9 cellular contexts compared by ENCODE assay signal in genomic region chr7:75971961-75972763, GRCh38. TPM values are rescaled to one million over a fixed set of nuclear protein-coding genes. Genes with fewer than 3 reads are reported as not detected.
DNase-seq lines count a peak whose midpoint lies in the region; ATAC-seq and TF ChIP-seq lines count a peak whose summit lies in the region.
"Had no signal": no experiment of that assay in that cellular context is flagged by ENCODE, and none has a peak within 500 bp of the region (broad histone marks: within the 10 kb centered on the region; RNA-seq: fewer than 3 reads in every experiment).

No MANE protein-coding gene starts in this region.

- no TSS peak for BruUV-seq in PC-9 (replicated peaks; lab: Mats Ljungman, UMichigan)

- no peak for ATAC-seq in T-cell (replicated peaks in 1 of 4)
- ATAC-seq in GM18520 (IDR thresholded peaks at IDR 0.05; ENCODE audit: unreplicated experiment): no peak

- 0 out of 2 replicates have a peak, but pooled peaks cover 4% of the 10 kb centered on the region for H3F3A ChIP-seq in PC-9 (ENCODE audit: insufficient read depth, low read depth)

- no peak overlapping the region for H3K27ac Mint-ChIP-seq in T-cell

- H3K4me1 Mint-ChIP-seq in T-cell: peaks cover 0 to 6% (median 0%) of the 10 kb centered on the region in 3 donors

- no peaks in the 10 kb centered on the region for H4K20me1 ChIP-seq in PC-9 (ENCODE audit: insufficient read depth)

- no peaks in the 10 kb centered on the region for H3K27me3 Mint-ChIP-seq in T-cell

- no peaks in the 10 kb centered on the region for H3K9me3 ChIP-seq in PC-9 (ENCODE audit: insufficient read depth, low read depth)

- no peak overlapping the region for H3K4me2 ChIP-seq in PC-9

- TF ChIP-seq CTCF in PC-9 (conservative IDR thresholded peaks at IDR 0.05) (peak; percentile 44; the same call in 1 of the 2 replicates), fibroblast of villous mesenchyme (IDR thresholded peaks at IDR 0.05; ENCODE audit: insufficient read depth, low read depth, low read length) (no peak)

- CTCF ChIA-PET in PC-9 (lab: Charles Lee) (no interaction called here), T-cell (lab: Charles Lee) (interaction anchor here in 1 of 2 donors (0.6 kb wide), 1 partner anchor 224 kb away, joined by 3 read pairs; no protein-coding TSS in a partner anchor)

- H3K27ac ChIP-seq in PC-9: no peak overlapping the region

- H2AFZ ChIP-seq in PC-9: no peak overlapping the region

- H3K9me2 ChIP-seq in PC-9 (ENCODE audit: insufficient read depth): no peaks in the 10 kb centered on the region

- H3K4me3 Mint-ChIP-seq in T-cell: no peak overlapping the region

- DNase-seq in ELF-1 (ENCODE audit: low read depth, low spot score): peak; percentile 46
- DNase-seq in PC-9: no peak
- DNase-seq in fibroblast of villous mesenchyme (ENCODE audit: low read depth): peak; percentile 83
- peak; percentile 95 for DNase-seq in posterior vena cava (ENCODE audit: low spot score)
- DNase-seq in T-cell: no peak
- DNase-seq in HCEC 1CT: no peak
- DNase-seq in NCI-H2081 (lab: John Stamatoyannopoulos, UW): no peak
- DNase-seq: stimulated activated CD4-positive, alpha-beta T cell treated with anti-CD3 and anti-CD28 coated beads, Interleukin-4, amount 100 ng/mL, for 24 hours had no signal

- no peaks in the 10 kb centered on the region for H3K27me3 ChIP-seq in PC-9 (ENCODE audit: insufficient read depth, low read depth)

- H3K4me3 ChIP-seq in PC-9: no peak overlapping the region
- no peak overlapping the region for H3K4me3 ChIP-seq in fibroblast of villous mesenchyme (ENCODE audit: low read depth, low read length)

- POLR2A ChIA-PET in PC-9 (lab: Charles Lee; ENCODE audit: unreplicated experiment) (interaction anchor here (0.6 to 0.7 kb wide), 2 partner anchors 53 to 56 kb away, joined by 5 read pairs; no protein-coding TSS in a partner anchor), T-cell (lab: Charles Lee) (no interaction called here)

- H3K36me3 ChIP-seq in PC-9 (ENCODE audit: low read depth): peaks cover 9% of the 10 kb centered on the region; the same call in 1 of the 2 replicates

- H3K36me3 Mint-ChIP-seq in T-cell: peaks cover 27% of the 10 kb centered on the region

- no peaks in the 10 kb centered on the region for H3K4me1 ChIP-seq in PC-9 (replicated peaks; ENCODE audit: insufficient read depth)

- intact Hi-C loops in PC-9 (cut with micrococcal nuclease; ENCODE audit: unreplicated experiment) (no loop called here), posterior vena cava (cut with DNase I) (no loop called here)

- H3K9me3 Mint-ChIP-seq in T-cell: no peaks in the 10 kb centered on the region

- H3K79me2 ChIP-seq in PC-9 (ENCODE audit: low read depth): no peaks in the 10 kb centered on the region

RNA-seq across cellular contexts. Expression of gene TMEM120A, which starts 22.2 kb away (rescaled TPM):
- total RNA-seq in PC-9 (2021) (26.9 and 27.0 TPM in 2 replicates), fibroblast of villous mesenchyme (18.4 and 30.2 TPM in 2 replicates), posterior vena cava (10 to 100 TPM; 54.2 to 55.3 TPM), T-cell (10 to 100 TPM; 15.2 to 38.5 (median 34.4) TPM)

RNA-seq across cellular contexts. Expression of gene POR, which starts 57.2 kb away (rescaled TPM):
- total RNA-seq in PC-9 (2021): 151 and 205 TPM in 2 replicates
- 77.0 and 90.7 TPM in 2 replicates for total RNA-seq in fibroblast of villous mesenchyme
- total RNA-seq in posterior vena cava: 10 to 100 TPM; 76.3 to 88.8 TPM
- total RNA-seq in T-cell: 10 to 100 TPM; 41.1 to 83.3 (median 58.8) TPM

Comparison
In these comparisons a context has a peak if more than half of its experiments do, and no peak if none do; other contexts are left out.
1. DNase-seq: peak in ELF-1 (single experiment), fibroblast of villous mesenchyme (single experiment) and posterior vena cava (single experiment); none in PC-9 (0 of 2), T-cell (0 of 34), HCEC 1CT (single experiment) and NCI-H2081 (0 of 2).